In genomic region chr11:47512701-47513100, GRCh38 we compare ENCODE assay signal across 13 cellular contexts. TPM values are rescaled to one million over a fixed set of nuclear protein-coding genes. Genes with fewer than 3 reads are reported as not detected.
A peak's percentile ranks its signal among the peaks of the same experiment; 100 is the strongest.
DNase-seq lines count a peak whose midpoint lies in the region; ATAC-seq and TF ChIP-seq lines count a peak whose summit lies in the region.
"Had no signal": no experiment of that assay in that cellular context is flagged by ENCODE, and none has a peak within 500 bp of the region (broad histone marks: within the 10 kb centered on the region; RNA-seq: fewer than 3 reads in every experiment).

No MANE protein-coding gene starts in this region.

- TF ChIP-seq POLR2A in HCT116 (IDR thresholded peaks at IDR 0.05; ENCODE audit: borderline replicate concordance, extremely low read depth, insufficient read depth, insufficient read length) (no peak), sigmoid colon (IDR thresholded peaks at IDR 0.05) (no peak)

- TF ChIP-seq CTCF in HCT116 (IDR thresholded peaks at IDR 0.05 in 2 of 3, conservative IDR thresholded peaks at IDR 0.05 in 1 of 3; ENCODE audit: borderline replicate concordance in 1 of 3, insufficient read depth in 1 of 3, low read depth in 2 of 3, low read length in 2 of 3) (no peak), RWPE2 (IDR thresholded peaks at IDR 0.05; ENCODE audit: poor library complexity, severe bottlenecking) (no peak), fibroblast of lung (conservative IDR thresholded peaks at IDR 0.05 in 1 of 2, IDR thresholded peaks at IDR 0.05 in 1 of 2; ENCODE audit: low read depth in 1 of 2, low read length in 2 of 2) (no peak), sigmoid colon (IDR thresholded peaks at IDR 0.05) (no peak)

- H3K9me3 ChIP-seq in HCT116 (ENCODE audit: control insufficient read depth in 1 of 2, insufficient read depth in 1 of 2, low read depth in 1 of 2, low read length in 2 of 2) (no peaks in the 10 kb centered on the region), RWPE2 (ENCODE audit: severe bottlenecking) (no peaks in the 10 kb centered on the region), fibroblast of lung (ENCODE audit: control insufficient read depth, insufficient read depth, low read depth, low read length) (no peaks in the 10 kb centered on the region), sigmoid colon (no peaks in the 10 kb centered on the region)

- H3K36me3 ChIP-seq in HCT116 (ENCODE audit: control insufficient read depth in 1 of 2, insufficient read depth in 2 of 2, low read length in 2 of 2): no peaks in the 10 kb centered on the region
- peaks cover 10% of the 10 kb centered on the region for H3K36me3 ChIP-seq in RWPE2 (ENCODE audit: low read depth)
- H3K36me3 ChIP-seq in fibroblast of lung (ENCODE audit: control insufficient read depth, insufficient read depth, low read length): no peaks in the 10 kb centered on the region
- H3K36me3 ChIP-seq in sigmoid colon: no peaks in the 10 kb centered on the region

- CTCF ChIA-PET in HCT116 (lab: Charles Lee): no interaction called here

- POLR2A ChIA-PET in HCT116 (lab: Charles Lee): no interaction called here

- H3K4me2 ChIP-seq in HCT116 (ENCODE audit: low read length): peak overlapping the region; percentile 60
- no peak overlapping the region for H3K4me2 ChIP-seq in fibroblast of lung (ENCODE audit: extremely low read depth, insufficient read depth, low read length)

- 71 to 78% methylated on average over 2 of the region's 2 CpGs for WGBS in sigmoid colon, 2 donors

- peaks cover 62 to 81% of the 10 kb centered on the region in 2 experiments for H3K4me1 ChIP-seq in HCT116 (ENCODE audit: control insufficient read depth in 1 of 2, insufficient read depth in 2 of 2, low read length in 2 of 2)
- H3K4me1 ChIP-seq in RWPE2 (ENCODE audit: insufficient read depth, poor library complexity, severe bottlenecking): peaks cover 86% of the 10 kb centered on the region
- peaks cover 38% of the 10 kb centered on the region for H3K4me1 ChIP-seq in fibroblast of lung (ENCODE audit: control insufficient read depth, extremely low read depth, insufficient read depth, low read length)
- H3K4me1 ChIP-seq in sigmoid colon: peaks cover 0 to 100% (median 90%) of the 10 kb centered on the region in 4 donors

- intact Hi-C loops in HCT116 (cut with micrococcal nuclease) (no loop called here), sigmoid colon (cut with DNase I) (no loop called here)

- DNase-seq in HCT116 (ENCODE audit: low read depth, low spot score) (no peak), RWPE2 (ENCODE audit: low spot score) (no peak), fibroblast of lung (ENCODE audit: low read depth in 2 of 2) (no peak), sigmoid colon (no peak), DMS 273 treated with DMSO at 0.1 percent for 48 hours (lab: John Stamatoyannopoulos, UW) (no peak), NCI-H2107 (lab: John Stamatoyannopoulos, UW) (no peak)
- DNase-seq: activated CD4-positive, alpha-beta T cell treated with anti-CD3 and anti-CD28 coated beads, Interleukin-2, amount 50 U/mL, for 4 hours; amygdala; DMS79 treated with DMSO at 0.1 percent for 48 hours; erythroblast; KBM-7; NCI-H2227 treated with DMSO at 0.1 percent for 48 hours had no signal

- no TSS peak for BruUV-seq in HCT116 (replicated peaks; lab: Mats Ljungman, UMichigan)

- no peak for TF ChIP-seq RAD21 in HCT116 (IDR thresholded peaks at IDR 0.05; ENCODE audit: low read depth)

- H3K79me2 ChIP-seq in HCT116 (ENCODE audit: insufficient read depth, low read length) (peaks cover 98% of the 10 kb centered on the region), fibroblast of lung (ENCODE audit: control insufficient read depth, insufficient read depth, low read length) (peaks cover 77% of the 10 kb centered on the region)

- H3K9me2 ChIP-seq in HCT116 (ENCODE audit: insufficient read depth): no peaks in the 10 kb centered on the region

- ATAC-seq in HCT116 (no peak), RWPE2 (ENCODE audit: low read depth) (no peak), HG03439 (IDR thresholded peaks at IDR 0.05; ENCODE audit: unreplicated experiment) (no peak)

- no peaks in the 10 kb centered on the region for H3K27me3 ChIP-seq in HCT116 (ENCODE audit: insufficient read depth, low read length)
- H3K27me3 ChIP-seq in RWPE2 (ENCODE audit: insufficient read depth, poor library complexity, severe bottlenecking): no peaks in the 10 kb centered on the region
- no peaks in the 10 kb centered on the region for H3K27me3 ChIP-seq in fibroblast of lung (ENCODE audit: control insufficient read depth, insufficient read depth, low read length)
- no peaks in the 10 kb centered on the region for H3K27me3 ChIP-seq in sigmoid colon

- H3K4me3 ChIP-seq in HCT116 (replicated peaks in 1 of 2; ENCODE audit: low read depth in 1 of 2, low read length in 2 of 2) (no peak overlapping the region), RWPE2 (ENCODE audit: severe bottlenecking) (no peak overlapping the region), fibroblast of lung (replicated peaks in 1 of 4; ENCODE audit: control extremely low read depth in 1 of 4, insufficient read depth in 1 of 4, low read depth in 3 of 4, low read length in 4 of 4) (no peak overlapping the region), sigmoid colon (no peak overlapping the region)

- TF ChIP-seq EP300 in sigmoid colon (IDR thresholded peaks at IDR 0.05): no peak

- H4K20me1 ChIP-seq in HCT116 (ENCODE audit: insufficient read depth) (peaks cover 15% of the 10 kb centered on the region; the same call in 1 of the 2 replicates), fibroblast of lung (ENCODE audit: control insufficient read depth, extremely low read depth, insufficient read depth, low read length) (no peaks in the 10 kb centered on the region)

- H3K9ac ChIP-seq in HCT116 (ENCODE audit: low read length) (peak overlapping the region; percentile 56), fibroblast of lung (ENCODE audit: insufficient read depth, low read length) (no peak overlapping the region)

- H3K27ac ChIP-seq in HCT116 (ENCODE audit: low read depth, low read length) (peak overlapping the region; percentile 72; the same call in 1 of the 2 replicates), RWPE2 (ENCODE audit: poor library complexity, severe bottlenecking) (peak overlapping the region; percentile 90), fibroblast of lung (ENCODE audit: insufficient read depth, low read length) (peak overlapping the region; percentile 60), sigmoid colon (peak overlapping the region; percentile 8 to 67 (median 62))

- RAD21 ChIA-PET in HCT116 (lab: Charles Lee; ENCODE audit: low non-redundant PET in 1 of 2, low total read pairs in 2 of 2, uncharacterized antibody in 2 of 2, unreplicated experiment in 2 of 2): no interaction called here

- H2AFZ ChIP-seq in HCT116 (ENCODE audit: low read depth, low read length, poor library complexity, severe bottlenecking): no peak overlapping the region
- no peak overlapping the region for H2AFZ ChIP-seq in fibroblast of lung (ENCODE audit: low read length)

TF ChIP-seq in HCT116, 20 proteins besides CTCF, POLR2A, EP300 and RAD21:
- no peak for TF ChIP-seq CBX3 (IDR thresholded peaks at IDR 0.05; ENCODE audit: low read depth)
TF ChIP-seq in HCT116: peak in this region for 0.

RNA-seq across cellular contexts. Expression of gene CELF1, which starts 40.2 kb away (rescaled TPM):
- 133 TPM for total RNA-seq in HCT116 (2021; ENCODE audit: unreplicated experiment)
- 42.0 and 44.7 TPM in 2 replicates for polyA plus RNA-seq in HCT116 (2012)
- 74.2 and 100 TPM in 2 replicates for total RNA-seq in fibroblast of lung
- polyA plus RNA-seq in fibroblast of lung: 72.6 and 81.1 TPM in 2 replicates
- 30.6 and 38.4 TPM in 2 replicates for polyA plus RNA-seq in fibroblast of lung (2012)
- 116 and 194 TPM in 2 replicates for polyA minus RNA-seq in fibroblast of lung (ENCODE audit: low replicate concordance)
- 100 to 1,000 TPM in 3 of 4 donors, 10 to 100 TPM in 1; 87.2 to 188 (median 114) TPM for total RNA-seq in sigmoid colon
- 10 to 100 TPM in 2 of 3 donors, 1 to 10 TPM in 1; 9.0 to 45.7 (median 14.1) TPM for polyA plus RNA-seq in sigmoid colon

RNA-seq across cellular contexts. Expression of gene PTPMT1, which starts 52.7 kb away (rescaled TPM):
- 71.6 TPM for total RNA-seq in HCT116 (2021; ENCODE audit: unreplicated experiment)
- polyA plus RNA-seq in HCT116 (2012): 91.8 and 95.0 TPM in 2 replicates
- total RNA-seq in fibroblast of lung: 58.6 and 84.9 TPM in 2 replicates
- 47.8 and 55.4 TPM in 2 replicates for polyA plus RNA-seq in fibroblast of lung
- polyA plus RNA-seq in fibroblast of lung (2012): 63.1 and 71.9 TPM in 2 replicates
- 12.2 and 20.1 TPM in 2 replicates for polyA minus RNA-seq in fibroblast of lung (ENCODE audit: low replicate concordance)
- 100 to 1,000 TPM in 3 of 4 donors, 10 to 100 TPM in 1; 100.0 to 152 (median 130) TPM for total RNA-seq in sigmoid colon
- polyA plus RNA-seq in sigmoid colon: 10 to 100 TPM; 31.0 to 43.1 (median 37.2) TPM
